1 cellular context compared by ENCODE assay signal in the genomic region with DNA sequence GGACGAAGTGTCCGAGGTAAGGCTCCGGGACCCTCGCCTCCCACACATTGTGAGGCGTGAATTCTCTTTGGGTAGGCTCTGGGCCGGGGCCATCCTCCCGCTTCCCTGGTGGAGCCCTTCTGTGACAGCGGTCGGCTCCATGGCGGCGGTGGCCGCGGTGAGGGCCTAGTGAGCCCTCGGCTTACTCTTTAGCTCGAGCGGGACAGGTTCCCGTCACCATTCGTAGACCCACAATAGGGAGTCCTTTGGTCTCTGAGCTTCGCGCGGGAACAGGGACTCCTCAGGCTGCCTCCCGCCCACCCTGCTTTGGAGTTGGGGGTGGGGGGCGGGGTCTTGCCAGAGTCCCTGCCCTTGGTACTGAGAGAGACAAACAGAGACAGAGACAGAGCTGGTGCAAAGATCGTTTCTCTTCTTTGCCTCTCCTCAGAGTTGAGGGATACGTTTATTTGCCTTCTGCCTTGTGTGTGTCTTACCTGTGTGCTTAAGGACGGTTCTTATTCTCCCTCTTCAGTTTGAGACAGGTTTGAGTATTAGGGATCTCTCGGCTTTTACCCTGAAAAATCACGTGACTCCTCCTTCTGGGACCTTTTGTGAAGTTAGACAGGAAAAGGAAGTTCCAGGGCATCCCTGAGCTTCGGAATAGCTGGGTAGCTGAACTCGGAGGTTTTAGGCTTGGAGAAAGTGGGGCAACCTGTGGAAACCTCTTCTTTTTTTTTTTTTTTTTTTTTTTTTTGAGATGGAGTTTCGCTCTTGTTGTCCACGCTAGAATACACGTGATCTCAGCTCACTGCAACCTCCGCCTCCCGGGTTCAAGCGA.
TF ChIP-seq lines count a peak whose summit lies in the region.

No MANE protein-coding gene starts in this region.

TF ChIP-seq in WTC11, 78 proteins besides CTCF, POLR2A, EP300 and RAD21 (continued from another document and continues in another):
- TF ChIP-seq, protein P1, sequence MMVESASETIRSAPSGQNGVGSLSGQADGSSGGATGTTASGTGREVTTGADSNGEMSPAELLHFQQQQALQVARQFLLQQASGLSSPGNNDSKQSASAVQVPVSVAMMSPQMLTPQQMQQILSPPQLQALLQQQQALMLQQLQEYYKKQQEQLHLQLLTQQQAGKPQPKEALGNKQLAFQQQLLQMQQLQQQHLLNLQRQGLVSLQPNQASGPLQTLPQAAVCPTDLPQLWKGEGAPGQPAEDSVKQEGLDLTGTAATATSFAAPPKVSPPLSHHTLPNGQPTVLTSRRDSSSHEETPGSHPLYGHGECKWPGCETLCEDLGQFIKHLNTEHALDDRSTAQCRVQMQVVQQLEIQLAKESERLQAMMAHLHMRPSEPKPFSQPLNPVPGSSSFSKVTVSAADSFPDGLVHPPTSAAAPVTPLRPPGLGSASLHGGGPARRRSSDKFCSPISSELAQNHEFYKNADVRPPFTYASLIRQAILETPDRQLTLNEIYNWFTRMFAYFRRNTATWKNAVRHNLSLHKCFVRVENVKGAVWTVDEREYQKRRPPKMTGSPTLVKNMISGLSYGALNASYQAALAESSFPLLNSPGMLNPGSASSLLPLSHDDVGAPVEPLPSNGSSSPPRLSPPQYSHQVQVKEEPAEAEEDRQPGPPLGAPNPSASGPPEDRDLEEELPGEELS (CRISPR knock-in tag; IDR thresholded peaks at IDR 0.05), result no peak
- TF ChIP-seq CREB1 (CRISPR knock-in tag; IDR thresholded peaks at IDR 0.05), result 0 out of 2 replicates have a peak, but pooled peaks have one; percentile 43
- no peak for TF ChIP-seq SMAD4 (CRISPR knock-in tag; IDR thresholded peaks at IDR 0.05)
- TF ChIP-seq OVOL2 (CRISPR knock-in tag; IDR thresholded peaks at IDR 0.05; ENCODE audit: borderline replicate concordance), result no peak
- TF ChIP-seq HMGA2 (CRISPR knock-in tag; IDR thresholded peaks at IDR 0.05), result no peak
- TF ChIP-seq, protein P2, sequence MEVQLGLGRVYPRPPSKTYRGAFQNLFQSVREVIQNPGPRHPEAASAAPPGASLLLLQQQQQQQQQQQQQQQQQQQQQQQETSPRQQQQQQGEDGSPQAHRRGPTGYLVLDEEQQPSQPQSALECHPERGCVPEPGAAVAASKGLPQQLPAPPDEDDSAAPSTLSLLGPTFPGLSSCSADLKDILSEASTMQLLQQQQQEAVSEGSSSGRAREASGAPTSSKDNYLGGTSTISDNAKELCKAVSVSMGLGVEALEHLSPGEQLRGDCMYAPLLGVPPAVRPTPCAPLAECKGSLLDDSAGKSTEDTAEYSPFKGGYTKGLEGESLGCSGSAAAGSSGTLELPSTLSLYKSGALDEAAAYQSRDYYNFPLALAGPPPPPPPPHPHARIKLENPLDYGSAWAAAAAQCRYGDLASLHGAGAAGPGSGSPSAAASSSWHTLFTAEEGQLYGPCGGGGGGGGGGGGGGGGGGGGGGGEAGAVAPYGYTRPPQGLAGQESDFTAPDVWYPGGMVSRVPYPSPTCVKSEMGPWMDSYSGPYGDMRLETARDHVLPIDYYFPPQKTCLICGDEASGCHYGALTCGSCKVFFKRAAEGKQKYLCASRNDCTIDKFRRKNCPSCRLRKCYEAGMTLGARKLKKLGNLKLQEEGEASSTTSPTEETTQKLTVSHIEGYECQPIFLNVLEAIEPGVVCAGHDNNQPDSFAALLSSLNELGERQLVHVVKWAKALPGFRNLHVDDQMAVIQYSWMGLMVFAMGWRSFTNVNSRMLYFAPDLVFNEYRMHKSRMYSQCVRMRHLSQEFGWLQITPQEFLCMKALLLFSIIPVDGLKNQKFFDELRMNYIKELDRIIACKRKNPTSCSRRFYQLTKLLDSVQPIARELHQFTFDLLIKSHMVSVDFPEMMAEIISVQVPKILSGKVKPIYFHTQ (CRISPR knock-in tag; IDR thresholded peaks at IDR 0.05), result no peak
- TF ChIP-seq NR3C1 (CRISPR knock-in tag; conservative IDR thresholded peaks at IDR 0.05; ENCODE audit: low read depth), result no peak
- TF ChIP-seq, protein P3, sequence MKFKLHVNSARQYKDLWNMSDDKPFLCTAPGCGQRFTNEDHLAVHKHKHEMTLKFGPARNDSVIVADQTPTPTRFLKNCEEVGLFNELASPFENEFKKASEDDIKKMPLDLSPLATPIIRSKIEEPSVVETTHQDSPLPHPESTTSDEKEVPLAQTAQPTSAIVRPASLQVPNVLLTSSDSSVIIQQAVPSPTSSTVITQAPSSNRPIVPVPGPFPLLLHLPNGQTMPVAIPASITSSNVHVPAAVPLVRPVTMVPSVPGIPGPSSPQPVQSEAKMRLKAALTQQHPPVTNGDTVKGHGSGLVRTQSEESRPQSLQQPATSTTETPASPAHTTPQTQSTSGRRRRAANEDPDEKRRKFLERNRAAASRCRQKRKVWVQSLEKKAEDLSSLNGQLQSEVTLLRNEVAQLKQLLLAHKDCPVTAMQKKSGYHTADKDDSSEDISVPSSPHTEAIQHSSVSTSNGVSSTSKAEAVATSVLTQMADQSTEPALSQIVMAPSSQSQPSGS (CRISPR knock-in tag; IDR thresholded peaks at IDR 0.05; ENCODE audit: borderline replicate concordance, low read depth), result no peak
- TF ChIP-seq, protein P4, sequence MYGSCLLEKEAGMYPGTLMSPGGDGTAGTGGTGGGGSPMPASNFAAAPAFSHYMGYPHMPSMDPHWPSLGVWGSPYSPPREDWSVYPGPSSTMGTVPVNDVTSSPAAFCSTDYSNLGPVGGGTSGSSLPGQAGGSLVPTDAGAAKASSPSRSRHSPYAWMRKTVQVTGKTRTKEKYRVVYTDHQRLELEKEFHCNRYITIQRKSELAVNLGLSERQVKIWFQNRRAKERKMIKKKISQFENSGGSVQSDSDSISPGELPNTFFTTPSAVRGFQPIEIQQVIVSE (CRISPR knock-in tag; IDR thresholded peaks at IDR 0.05; ENCODE audit: borderline replicate concordance), result no peak
- TF ChIP-seq ELF4 (CRISPR knock-in tag; IDR thresholded peaks at IDR 0.05; ENCODE audit: low read depth), result no peak
- TF ChIP-seq ZNF423 (CRISPR knock-in tag; IDR thresholded peaks at IDR 0.05), result no peak
- TF ChIP-seq, protein P5, sequence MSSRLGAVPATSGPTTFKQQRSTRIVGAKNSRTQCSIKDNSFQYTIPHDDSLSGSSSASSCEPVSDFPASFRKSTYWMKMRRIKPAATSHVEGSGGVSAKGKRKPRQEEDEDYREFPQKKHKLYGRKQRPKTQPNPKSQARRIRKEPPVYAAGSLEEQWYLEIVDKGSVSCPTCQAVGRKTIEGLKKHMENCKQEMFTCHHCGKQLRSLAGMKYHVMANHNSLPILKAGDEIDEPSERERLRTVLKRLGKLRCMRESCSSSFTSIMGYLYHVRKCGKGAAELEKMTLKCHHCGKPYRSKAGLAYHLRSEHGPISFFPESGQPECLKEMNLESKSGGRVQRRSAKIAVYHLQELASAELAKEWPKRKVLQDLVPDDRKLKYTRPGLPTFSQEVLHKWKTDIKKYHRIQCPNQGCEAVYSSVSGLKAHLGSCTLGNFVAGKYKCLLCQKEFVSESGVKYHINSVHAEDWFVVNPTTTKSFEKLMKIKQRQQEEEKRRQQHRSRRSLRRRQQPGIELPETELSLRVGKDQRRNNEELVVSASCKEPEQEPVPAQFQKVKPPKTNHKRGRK (CRISPR knock-in tag; IDR thresholded peaks at IDR 0.05; ENCODE audit: borderline replicate concordance), result no peak
- TF ChIP-seq, protein P6, sequence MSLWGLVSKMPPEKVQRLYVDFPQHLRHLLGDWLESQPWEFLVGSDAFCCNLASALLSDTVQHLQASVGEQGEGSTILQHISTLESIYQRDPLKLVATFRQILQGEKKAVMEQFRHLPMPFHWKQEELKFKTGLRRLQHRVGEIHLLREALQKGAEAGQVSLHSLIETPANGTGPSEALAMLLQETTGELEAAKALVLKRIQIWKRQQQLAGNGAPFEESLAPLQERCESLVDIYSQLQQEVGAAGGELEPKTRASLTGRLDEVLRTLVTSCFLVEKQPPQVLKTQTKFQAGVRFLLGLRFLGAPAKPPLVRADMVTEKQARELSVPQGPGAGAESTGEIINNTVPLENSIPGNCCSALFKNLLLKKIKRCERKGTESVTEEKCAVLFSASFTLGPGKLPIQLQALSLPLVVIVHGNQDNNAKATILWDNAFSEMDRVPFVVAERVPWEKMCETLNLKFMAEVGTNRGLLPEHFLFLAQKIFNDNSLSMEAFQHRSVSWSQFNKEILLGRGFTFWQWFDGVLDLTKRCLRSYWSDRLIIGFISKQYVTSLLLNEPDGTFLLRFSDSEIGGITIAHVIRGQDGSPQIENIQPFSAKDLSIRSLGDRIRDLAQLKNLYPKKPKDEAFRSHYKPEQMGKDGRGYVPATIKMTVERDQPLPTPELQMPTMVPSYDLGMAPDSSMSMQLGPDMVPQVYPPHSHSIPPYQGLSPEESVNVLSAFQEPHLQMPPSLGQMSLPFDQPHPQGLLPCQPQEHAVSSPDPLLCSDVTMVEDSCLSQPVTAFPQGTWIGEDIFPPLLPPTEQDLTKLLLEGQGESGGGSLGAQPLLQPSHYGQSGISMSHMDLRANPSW (CRISPR knock-in tag; conservative IDR thresholded peaks at IDR 0.05; ENCODE audit: low read depth), result no peak
- TF ChIP-seq, protein P7, sequence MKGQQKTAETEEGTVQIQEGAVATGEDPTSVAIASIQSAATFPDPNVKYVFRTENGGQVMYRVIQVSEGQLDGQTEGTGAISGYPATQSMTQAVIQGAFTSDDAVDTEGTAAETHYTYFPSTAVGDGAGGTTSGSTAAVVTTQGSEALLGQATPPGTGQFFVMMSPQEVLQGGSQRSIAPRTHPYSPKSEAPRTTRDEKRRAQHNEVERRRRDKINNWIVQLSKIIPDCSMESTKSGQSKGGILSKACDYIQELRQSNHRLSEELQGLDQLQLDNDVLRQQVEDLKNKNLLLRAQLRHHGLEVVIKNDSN (CRISPR knock-in tag; IDR thresholded peaks at IDR 0.05), result peak; percentile 84
- no peak for TF ChIP-seq KAT7 (CRISPR knock-in tag; IDR thresholded peaks at IDR 0.05; ENCODE audit: borderline replicate concordance)
- TF ChIP-seq, protein P8, sequence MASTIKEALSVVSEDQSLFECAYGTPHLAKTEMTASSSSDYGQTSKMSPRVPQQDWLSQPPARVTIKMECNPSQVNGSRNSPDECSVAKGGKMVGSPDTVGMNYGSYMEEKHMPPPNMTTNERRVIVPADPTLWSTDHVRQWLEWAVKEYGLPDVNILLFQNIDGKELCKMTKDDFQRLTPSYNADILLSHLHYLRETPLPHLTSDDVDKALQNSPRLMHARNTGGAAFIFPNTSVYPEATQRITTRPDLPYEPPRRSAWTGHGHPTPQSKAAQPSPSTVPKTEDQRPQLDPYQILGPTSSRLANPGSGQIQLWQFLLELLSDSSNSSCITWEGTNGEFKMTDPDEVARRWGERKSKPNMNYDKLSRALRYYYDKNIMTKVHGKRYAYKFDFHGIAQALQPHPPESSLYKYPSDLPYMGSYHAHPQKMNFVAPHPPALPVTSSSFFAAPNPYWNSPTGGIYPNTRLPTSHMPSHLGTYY (CRISPR knock-in tag; IDR thresholded peaks at IDR 0.05), result no peak
- TF ChIP-seq, protein P9, sequence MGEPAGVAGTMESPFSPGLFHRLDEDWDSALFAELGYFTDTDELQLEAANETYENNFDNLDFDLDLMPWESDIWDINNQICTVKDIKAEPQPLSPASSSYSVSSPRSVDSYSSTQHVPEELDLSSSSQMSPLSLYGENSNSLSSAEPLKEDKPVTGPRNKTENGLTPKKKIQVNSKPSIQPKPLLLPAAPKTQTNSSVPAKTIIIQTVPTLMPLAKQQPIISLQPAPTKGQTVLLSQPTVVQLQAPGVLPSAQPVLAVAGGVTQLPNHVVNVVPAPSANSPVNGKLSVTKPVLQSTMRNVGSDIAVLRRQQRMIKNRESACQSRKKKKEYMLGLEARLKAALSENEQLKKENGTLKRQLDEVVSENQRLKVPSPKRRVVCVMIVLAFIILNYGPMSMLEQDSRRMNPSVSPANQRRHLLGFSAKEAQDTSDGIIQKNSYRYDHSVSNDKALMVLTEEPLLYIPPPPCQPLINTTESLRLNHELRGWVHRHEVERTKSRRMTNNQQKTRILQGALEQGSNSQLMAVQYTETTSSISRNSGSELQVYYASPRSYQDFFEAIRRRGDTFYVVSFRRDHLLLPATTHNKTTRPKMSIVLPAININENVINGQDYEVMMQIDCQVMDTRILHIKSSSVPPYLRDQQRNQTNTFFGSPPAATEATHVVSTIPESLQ (CRISPR knock-in tag; IDR thresholded peaks at IDR 0.05), result no peak
- TF ChIP-seq, protein P10, sequence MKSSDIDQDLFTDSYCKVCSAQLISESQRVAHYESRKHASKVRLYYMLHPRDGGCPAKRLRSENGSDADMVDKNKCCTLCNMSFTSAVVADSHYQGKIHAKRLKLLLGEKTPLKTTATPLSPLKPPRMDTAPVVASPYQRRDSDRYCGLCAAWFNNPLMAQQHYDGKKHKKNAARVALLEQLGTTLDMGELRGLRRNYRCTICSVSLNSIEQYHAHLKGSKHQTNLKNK (CRISPR knock-in tag; IDR thresholded peaks at IDR 0.05), result no peak
- TF ChIP-seq, protein P11, sequence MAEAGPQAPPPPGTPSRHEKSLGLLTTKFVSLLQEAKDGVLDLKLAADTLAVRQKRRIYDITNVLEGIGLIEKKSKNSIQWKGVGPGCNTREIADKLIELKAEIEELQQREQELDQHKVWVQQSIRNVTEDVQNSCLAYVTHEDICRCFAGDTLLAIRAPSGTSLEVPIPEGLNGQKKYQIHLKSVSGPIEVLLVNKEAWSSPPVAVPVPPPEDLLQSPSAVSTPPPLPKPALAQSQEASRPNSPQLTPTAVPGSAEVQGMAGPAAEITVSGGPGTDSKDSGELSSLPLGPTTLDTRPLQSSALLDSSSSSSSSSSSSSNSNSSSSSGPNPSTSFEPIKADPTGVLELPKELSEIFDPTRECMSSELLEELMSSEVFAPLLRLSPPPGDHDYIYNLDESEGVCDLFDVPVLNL (CRISPR knock-in tag; IDR thresholded peaks at IDR 0.05; ENCODE audit: borderline replicate concordance, low read depth), result no peak
- TF ChIP-seq, protein P12, sequence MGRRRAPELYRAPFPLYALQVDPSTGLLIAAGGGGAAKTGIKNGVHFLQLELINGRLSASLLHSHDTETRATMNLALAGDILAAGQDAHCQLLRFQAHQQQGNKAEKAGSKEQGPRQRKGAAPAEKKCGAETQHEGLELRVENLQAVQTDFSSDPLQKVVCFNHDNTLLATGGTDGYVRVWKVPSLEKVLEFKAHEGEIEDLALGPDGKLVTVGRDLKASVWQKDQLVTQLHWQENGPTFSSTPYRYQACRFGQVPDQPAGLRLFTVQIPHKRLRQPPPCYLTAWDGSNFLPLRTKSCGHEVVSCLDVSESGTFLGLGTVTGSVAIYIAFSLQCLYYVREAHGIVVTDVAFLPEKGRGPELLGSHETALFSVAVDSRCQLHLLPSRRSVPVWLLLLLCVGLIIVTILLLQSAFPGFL (CRISPR knock-in tag; IDR thresholded peaks at IDR 0.05; ENCODE audit: borderline replicate concordance), result no peak
- no peak for TF ChIP-seq MXD4 (CRISPR knock-in tag; IDR thresholded peaks at IDR 0.05; ENCODE audit: borderline replicate concordance)
- TF ChIP-seq SMAD3 (CRISPR knock-in tag; IDR thresholded peaks at IDR 0.05; ENCODE audit: borderline replicate concordance), result no peak
- no peak for TF ChIP-seq ESRRA (CRISPR knock-in tag; IDR thresholded peaks at IDR 0.05; ENCODE audit: borderline replicate concordance)
- no peak for TF ChIP-seq JAZF1 (CRISPR knock-in tag; IDR thresholded peaks at IDR 0.05)
- TF ChIP-seq ETV6 (CRISPR knock-in tag; IDR thresholded peaks at IDR 0.05), result no peak
- TF ChIP-seq SOX15 (CRISPR knock-in tag; IDR thresholded peaks at IDR 0.05), result no peak
- TF ChIP-seq NR2C2 (CRISPR knock-in tag; IDR thresholded peaks at IDR 0.05), result no peak
- no peak for TF ChIP-seq ZNF671 (CRISPR knock-in tag; IDR thresholded peaks at IDR 0.05)
- no peak for TF ChIP-seq GRHL2 (CRISPR knock-in tag; IDR thresholded peaks at IDR 0.05; ENCODE audit: insufficient replicate concordance, severe bottlenecking)
- TF ChIP-seq, protein P13, sequence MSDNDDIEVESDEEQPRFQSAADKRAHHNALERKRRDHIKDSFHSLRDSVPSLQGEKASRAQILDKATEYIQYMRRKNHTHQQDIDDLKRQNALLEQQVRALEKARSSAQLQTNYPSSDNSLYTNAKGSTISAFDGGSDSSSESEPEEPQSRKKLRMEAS (CRISPR knock-in tag; IDR thresholded peaks at IDR 0.05), result peak; percentile 61; the same call in 1 of the 2 replicates
- TF ChIP-seq TP53 (CRISPR knock-in tag; IDR thresholded peaks at IDR 0.05), result no peak
- TF ChIP-seq GTF2I (CRISPR knock-in tag; conservative IDR thresholded peaks at IDR 0.05), result no peak
- no peak for TF ChIP-seq RELA (CRISPR knock-in tag; IDR thresholded peaks at IDR 0.05; ENCODE audit: borderline replicate concordance)
- 0 out of 2 replicates have a peak, but pooled peaks have one; percentile 33 for TF ChIP-seq TEAD1 (CRISPR knock-in tag; IDR thresholded peaks at IDR 0.05)
- no peak for TF ChIP-seq EMX1 (CRISPR knock-in tag; IDR thresholded peaks at IDR 0.05)
